9 cellular contexts compared by ENCODE assay signal in the genomic region with DNA sequence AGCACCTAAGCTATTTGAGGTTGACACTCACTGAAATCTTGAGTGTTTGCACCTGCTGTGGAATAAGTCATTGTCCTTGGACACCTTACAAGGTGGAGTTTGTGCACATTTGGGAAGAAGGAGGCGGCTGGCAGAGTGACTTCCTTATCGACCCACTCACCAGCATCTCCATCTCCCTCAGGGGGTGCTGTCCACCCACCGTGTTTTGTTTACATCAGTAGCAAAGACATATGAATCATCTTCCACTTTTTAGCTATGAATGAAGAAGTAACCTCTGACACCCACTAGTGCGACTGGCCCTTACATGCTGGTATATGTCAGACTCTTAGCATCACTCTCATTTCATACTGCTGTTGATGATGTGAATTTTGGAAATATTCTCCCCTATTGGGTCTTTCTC.
DNase-seq lines count a peak whose midpoint lies in the region; ATAC-seq and TF ChIP-seq lines count a peak whose summit lies in the region.
"Had no signal": no experiment of that assay in that cellular context is flagged by ENCODE, and none has a peak within 500 bp of the region (broad histone marks: within the 10 kb centered on the region; RNA-seq: fewer than 3 reads in every experiment).

No MANE protein-coding gene starts in this region.

- H3K9me3 Mint-ChIP-seq in activated CD8-positive, alpha-beta T cell treated with anti-CD3 and anti-CD28 coated beads for 36 hours, result no peaks in the 10 kb centered on the region
- no peaks in the 10 kb centered on the region for H3K9me3 Mint-ChIP-seq in type B pancreatic cell

- H3K4me1 Mint-ChIP-seq in activated CD8-positive, alpha-beta T cell treated with anti-CD3 and anti-CD28 coated beads for 36 hours (ENCODE audit: low read depth), result peaks cover 29% of the 10 kb centered on the region
- H3K4me1 Mint-ChIP-seq in type B pancreatic cell (ENCODE audit: unreplicated experiment), result no peaks in the 10 kb centered on the region

- H3K27ac Mint-ChIP-seq in activated CD8-positive, alpha-beta T cell treated with anti-CD3 and anti-CD28 coated beads for 36 hours, result peak overlapping the region; percentile 88
- H3K27ac Mint-ChIP-seq in type B pancreatic cell, result peak overlapping the region; percentile 11

- H3K9me3 ChIP-seq in heart left ventricle, result no peaks in the 10 kb centered on the region

- intact Hi-C loops in activated CD8-positive, alpha-beta T cell treated with anti-CD3 and anti-CD28 coated beads for 36 hours (cut with micrococcal nuclease), result loop anchor here (2.0 to 5.0 kb wide), 2 partner anchors 190 to 263 kb away; no protein-coding TSS in a partner anchor
- intact Hi-C loops in heart left ventricle (cut with DNase I), result no loop called here

- peaks cover 0 to 25% (median 0%) of the 10 kb centered on the region in 12 donors for H3K4me1 ChIP-seq in heart left ventricle

- TF ChIP-seq POLR2A in heart left ventricle (IDR thresholded peaks at IDR 0.05), result no peak

- WGBS in heart left ventricle, 4 donors, result 61 to 69% (median 69%) methylated on average over 4 of the region's 4 CpGs

- no peaks in the 10 kb centered on the region for H3K27me3 Mint-ChIP-seq in activated CD8-positive, alpha-beta T cell treated with anti-CD3 and anti-CD28 coated beads for 36 hours
- H3K27me3 Mint-ChIP-seq in type B pancreatic cell, result no peaks in the 10 kb centered on the region

- no peaks in the 10 kb centered on the region for H3K27me3 ChIP-seq in heart left ventricle
- no peaks in the 10 kb centered on the region for H3K27me3 ChIP-seq in H7 (ENCODE audit: control insufficient read depth, insufficient read depth, low read length)

- TF ChIP-seq CTCF in GM12864 (IDR thresholded peaks at IDR 0.05; ENCODE audit: low read depth, low read length, missing control alignments) (no peak), heart left ventricle (IDR thresholded peaks at IDR 0.05) (no peak), type B pancreatic cell (conservative IDR thresholded peaks at IDR 0.05) (no peak)
- TF ChIP-seq CTCF in activated CD8-positive, alpha-beta T cell treated with anti-CD3 and anti-CD28 coated beads for 36 hours (IDR thresholded peaks at IDR 0.05), result no peak

- peak overlapping the region; percentile 5 for H3K4me3 Mint-ChIP-seq in activated CD8-positive, alpha-beta T cell treated with anti-CD3 and anti-CD28 coated beads for 36 hours
- H3K4me3 Mint-ChIP-seq in type B pancreatic cell, result no peak overlapping the region

- POLR2A ChIA-PET in activated CD8-positive, alpha-beta T cell treated with anti-CD3 and anti-CD28 coated beads for 36 hours (lab: Charles Lee), result interaction anchor here (0.7 to 1.3 kb wide), 3 partner anchors 11 to 85 kb away, joined by 3 read pairs; no protein-coding TSS in a partner anchor

- ATAC-seq in HG03045 (IDR thresholded peaks at IDR 0.05; ENCODE audit: unreplicated experiment) (peak; percentile 42), heart left ventricle (peak in 3 of 4 donors; percentile 22 to 62 (median 42))
- ATAC-seq in activated CD8-positive, alpha-beta T cell treated with anti-CD3 and anti-CD28 coated beads for 36 hours, result peak; percentile 65

- DNase-seq in GM12864 (ENCODE audit: low read depth), result peak; percentile 19
- DNase-seq in activated CD8-positive, alpha-beta T cell treated with anti-CD3 and anti-CD28 coated beads for 36 hours, result peak; percentile 74
- DNase-seq in heart left ventricle, result peak in 1 of 5 donors; percentile 12
- no peak for DNase-seq in type B pancreatic cell (ENCODE audit: extremely low spot score, unreplicated experiment)
- DNase-seq in inferior parietal cortex (ENCODE audit: extremely low spot score), result no peak
- DNase-seq in NCI-H1694 treated with DMSO at 0.1 percent for 48 hours (lab: John Stamatoyannopoulos, UW), result no peak
- DNase-seq in H7, result no peak

- H3K27ac ChIP-seq in heart left ventricle, result peak overlapping the region in 1 of 12 donors; percentile 88
- H3K27ac ChIP-seq: HL-60 had no signal

- H3K4me3 ChIP-seq in GM12864 (ENCODE audit: low read depth, low read length), result no peak overlapping the region
- no peak overlapping the region for H3K4me3 ChIP-seq in heart left ventricle
- H3K4me3 ChIP-seq in H7 (ENCODE audit: insufficient read depth, low read depth, low read length), result no peak overlapping the region

- H3K36me3 Mint-ChIP-seq in activated CD8-positive, alpha-beta T cell treated with anti-CD3 and anti-CD28 coated beads for 36 hours (ENCODE audit: low read depth), result no peaks in the 10 kb centered on the region
- H3K36me3 Mint-ChIP-seq in type B pancreatic cell, result no peaks in the 10 kb centered on the region

- CTCF ChIA-PET in activated CD8-positive, alpha-beta T cell treated with anti-CD3 and anti-CD28 coated beads for 36 hours (lab: Charles Lee), result interaction anchor here (0.9 to 3.2 kb wide), 13 partner anchors 9 to 503 kb away, joined by 3 to 19 read pairs (median 3); no protein-coding TSS in a partner anchor

- H3K36me3 ChIP-seq in heart left ventricle, result no peaks in the 10 kb centered on the region
- no peaks in the 10 kb centered on the region for H3K36me3 ChIP-seq in H7 (replicated peaks; ENCODE audit: control insufficient read depth, insufficient read depth, low read length)

Comparison
In these comparisons a context has a peak if more than half of its experiments do, and no peak if none do; other contexts are left out.
1. DNase-seq: peak in GM12864 (single experiment) and activated CD8-positive, alpha-beta T cell treated with anti-CD3 and anti-CD28 coated beads for 36 hours (single experiment); none in type B pancreatic cell (single experiment), inferior parietal cortex (single experiment), NCI-H1694 treated with DMSO at 0.1 percent for 48 hours (single experiment) and H7 (single experiment).
2. Peak in every context shown above with its lines, with median percentiles within 50 percentile points of each other: ATAC-seq.